ENCODE assay signal across 8 cellular contexts in the genomic region with DNA sequence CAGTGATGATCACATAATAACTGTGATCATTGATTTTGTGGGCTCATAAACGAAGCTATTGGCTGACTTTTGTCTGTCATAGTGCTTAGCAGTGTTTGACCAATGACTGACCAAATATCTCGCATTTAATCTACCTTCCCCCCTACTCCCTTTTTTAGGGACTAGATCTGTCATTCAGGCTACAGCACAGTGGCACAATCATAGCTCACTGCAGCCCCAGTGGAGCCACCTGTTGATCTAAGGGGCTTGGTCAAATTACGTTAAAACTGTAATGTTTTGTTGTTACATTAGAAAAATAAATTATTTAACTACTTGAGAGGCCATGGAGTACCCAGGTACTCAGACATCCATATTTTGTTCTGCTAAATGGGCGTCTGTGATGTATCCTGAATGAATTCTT. TPM values are rescaled to one million over a fixed set of nuclear protein-coding genes. Genes with fewer than 3 reads are reported as not detected.
DNase-seq lines count a peak whose midpoint lies in the region; ATAC-seq, FAIRE-seq and TF ChIP-seq lines count a peak whose summit lies in the region.

No MANE protein-coding gene starts in this region.

- H3K9me3 ChIP-seq in OCI-LY1 (ENCODE audit: low read length) (no peaks in the 10 kb centered on the region), endodermal cell (ENCODE audit: control insufficient read depth, low read length) (no peaks in the 10 kb centered on the region)

- H2AFZ ChIP-seq in OCI-LY1 (ENCODE audit: low read length): no peak overlapping the region

- H3K27me3 Mint-ChIP-seq in endodermal cell (ENCODE audit: insufficient read depth): no peaks in the 10 kb centered on the region

- peak overlapping the region; percentile 75 for H3K4me3 Mint-ChIP-seq in endodermal cell

- DNase-seq in GM18507 (ENCODE audit: extremely low spot score, insufficient read length, low read depth) (no peak), endodermal cell (no peak), retina (peak; percentile 2), amniotic stem cell (lab: John Stamatoyannopoulos, UW) (no peak), HuH-7.5 (ENCODE audit: low spot score) (no peak)

- H4K20me1 ChIP-seq in OCI-LY1 (ENCODE audit: insufficient read depth, low read length): no peaks in the 10 kb centered on the region

- ATAC-seq in GM18858 (IDR thresholded peaks at IDR 0.05; ENCODE audit: unreplicated experiment) (no peak), HG03469 (IDR thresholded peaks at IDR 0.05; ENCODE audit: unreplicated experiment) (no peak)

- H3K27ac ChIP-seq in OCI-LY1 (ENCODE audit: low read depth, low read length, poor library complexity, severe bottlenecking): peak overlapping the region; percentile 96
- no peak overlapping the region for H3K27ac ChIP-seq in endodermal cell (ENCODE audit: low read depth, low read length)

- H3K36me3 ChIP-seq in OCI-LY1 (ENCODE audit: insufficient read depth, low read length) (no peaks in the 10 kb centered on the region), endodermal cell (ENCODE audit: control insufficient read depth, insufficient read depth, low read length) (no peaks in the 10 kb centered on the region)

- no peaks in the 10 kb centered on the region for H3K9me2 ChIP-seq in OCI-LY1 (ENCODE audit: low read depth, low read length)

- FAIRE-seq in GM18507 (lab: Jason Lieb, UNC): peak; percentile 54

- peak overlapping the region; percentile 97 for H3K9ac ChIP-seq in OCI-LY1 (ENCODE audit: low read length)
- peak overlapping the region; percentile 89 for H3K9ac ChIP-seq in endodermal cell (ENCODE audit: extremely low read depth, low read length, poor library complexity, severe bottlenecking)

- H3K36me3 Mint-ChIP-seq in endodermal cell (ENCODE audit: low read depth): peaks cover 2% of the 10 kb centered on the region

- peak overlapping the region; percentile 19 for H3K27ac Mint-ChIP-seq in endodermal cell

- H3K79me2 ChIP-seq in OCI-LY1 (ENCODE audit: insufficient read depth, low read length): peaks cover 28% of the 10 kb centered on the region

- H3K4me3 ChIP-seq in OCI-LY1 (ENCODE audit: low read depth, low read length, poor library complexity, severe bottlenecking): peak overlapping the region; percentile 86
- peak overlapping the region; percentile 89 for H3K4me3 ChIP-seq in endodermal cell (ENCODE audit: low read length)

- peaks cover 47% of the 10 kb centered on the region for H3K9me3 Mint-ChIP-seq in endodermal cell

- H3K27me3 ChIP-seq in OCI-LY1 (ENCODE audit: insufficient read depth, low read length) (no peaks in the 10 kb centered on the region), endodermal cell (ENCODE audit: control insufficient read depth, insufficient read depth, low read length, poor library complexity, severe bottlenecking) (no peaks in the 10 kb centered on the region)

- peaks cover 8% of the 10 kb centered on the region for H3K4me1 Mint-ChIP-seq in endodermal cell

- no peaks in the 10 kb centered on the region for H3F3A ChIP-seq in OCI-LY1 (ENCODE audit: insufficient read depth, low read length)

- H3K4me1 ChIP-seq in OCI-LY1 (ENCODE audit: insufficient read depth, low read length, severe bottlenecking) (peaks cover 23% of the 10 kb centered on the region), endodermal cell (ENCODE audit: control insufficient read depth, insufficient read depth, low read length) (no peaks in the 10 kb centered on the region)

- H3K4me2 ChIP-seq in OCI-LY1 (ENCODE audit: low read length): peak overlapping the region; percentile 92

- TF ChIP-seq CTCF in OCI-LY1 (IDR thresholded peaks at IDR 0.05; ENCODE audit: low read length) (peak; percentile 21; the same call in 1 of the 2 replicates), endodermal cell (conservative IDR thresholded peaks at IDR 0.05) (no peak)

- 78% methylated on average over 3 of the region's 4 CpGs; no CpG with 5 or more reads in 1 of the 2 experiments for WGBS in endodermal cell (ENCODE audit: insufficient coverage in 1 of 2, insufficient read length in 1 of 2), 2 experiments

RNA-seq across cellular contexts. Expression of gene FUNDC2, which starts 1.5 kb away (rescaled TPM):
- total RNA-seq in endodermal cell: 10 to 100 TPM; 68.3 to 71.4 TPM
- polyA plus RNA-seq in endodermal cell (2013, experiment 1 of 2): 105 TPM
- polyA plus RNA-seq in endodermal cell (2013, experiment 2 of 2): 98.9 TPM

RNA-seq across cellular contexts. Expression of gene F8, which starts 5.7 kb away (rescaled TPM):
- 1 to 10 TPM; 5.5 to 6.0 TPM for total RNA-seq in endodermal cell
- 1.3 TPM for polyA plus RNA-seq in endodermal cell (2013, experiment 1 of 2)
- polyA plus RNA-seq in endodermal cell (2013, experiment 2 of 2): 1.0 TPM

RNA-seq across cellular contexts. Expression of gene CMC4, which starts 42.7 kb away (rescaled TPM):
- total RNA-seq in endodermal cell: 1 to 10 TPM; 5.2 to 8.3 TPM
- polyA plus RNA-seq in endodermal cell (2013, experiment 1 of 2): 9.8 TPM
- polyA plus RNA-seq in endodermal cell (2013, experiment 2 of 2): 7.1 TPM

RNA-seq across cellular contexts. Expression of gene MTCP1, which starts 42.7 kb away (rescaled TPM):
- 10 to 100 TPM; 12.6 to 17.4 TPM for total RNA-seq in endodermal cell
- 10.6 TPM for polyA plus RNA-seq in endodermal cell (2013, experiment 1 of 2)
- polyA plus RNA-seq in endodermal cell (2013, experiment 2 of 2): 14.0 TPM

RNA-seq across cellular contexts. Expression of gene BRCC3, which starts 43.1 kb away (rescaled TPM):
- 10 to 100 TPM; 21.9 to 22.8 TPM for total RNA-seq in endodermal cell
- 14.9 TPM for polyA plus RNA-seq in endodermal cell (2013, experiment 1 of 2)
- polyA plus RNA-seq in endodermal cell (2013, experiment 2 of 2): 14.2 TPM
